11 cellular contexts compared by ENCODE assay signal in genomic region chr9:127844821-127845359, GRCh38. TPM values are rescaled to one million over a fixed set of nuclear protein-coding genes. Genes with fewer than 3 reads are reported as not detected.
DNase-seq lines count a peak whose midpoint lies in the region; ATAC-seq and TF ChIP-seq lines count a peak whose summit lies in the region.
"Had no signal": no experiment of that assay in that cellular context is flagged by ENCODE, and none has a peak within 500 bp of the region (broad histone marks: within the 10 kb centered on the region; RNA-seq: fewer than 3 reads in every experiment).

No MANE protein-coding gene starts in this region.

- H3K4me3 ChIP-seq in endodermal cell (ENCODE audit: low read length) = no peak overlapping the region
- no peak overlapping the region for H3K4me3 ChIP-seq in smooth muscle cell

- no peak overlapping the region for H3K9ac ChIP-seq in endodermal cell (ENCODE audit: extremely low read depth, low read length, poor library complexity, severe bottlenecking)
- H3K9ac ChIP-seq in smooth muscle cell (ENCODE audit: low read depth) = no peak overlapping the region

- H3K9me3 ChIP-seq in endodermal cell (ENCODE audit: control insufficient read depth, low read length) (peaks cover 11% of the 10 kb centered on the region), smooth muscle cell (replicated peaks; ENCODE audit: low read depth) (no peaks in the 10 kb centered on the region)

- H4K20me1 ChIP-seq in smooth muscle cell (ENCODE audit: low read depth) = no peaks in the 10 kb centered on the region

- H3K4me1 ChIP-seq in endodermal cell (ENCODE audit: control insufficient read depth, insufficient read depth, low read length) (no peaks in the 10 kb centered on the region), smooth muscle cell (ENCODE audit: low read depth) (no peaks in the 10 kb centered on the region)

- ATAC-seq in left lobe of liver = peak; percentile 35
- ATAC-seq in HG02840 (IDR thresholded peaks at IDR 0.05; ENCODE audit: low FRiP score, unreplicated experiment) = no peak
- ATAC-seq: activated CD8-positive, alpha-beta T cell treated with anti-CD3 and anti-CD28 coated beads, Interleukin-2, amount 10 ng/mL, durations not matched to agents 7 days and 5 days had no signal

- H3K36me3 ChIP-seq in endodermal cell (ENCODE audit: control insufficient read depth, insufficient read depth, low read length) (no peaks in the 10 kb centered on the region), smooth muscle cell (ENCODE audit: low read depth) (no peaks in the 10 kb centered on the region)

- H3K27ac ChIP-seq in endodermal cell (ENCODE audit: low read depth, low read length) (no peak overlapping the region), smooth muscle cell (ENCODE audit: low read depth) (peak overlapping the region; percentile 9)
- H3K27ac ChIP-seq: C4-2B had no signal

- peak overlapping the region; percentile 91 for H3K27ac Mint-ChIP-seq in HFFc6
- H3K27ac Mint-ChIP-seq in endodermal cell = peak overlapping the region; percentile 80
- H3K27ac Mint-ChIP-seq: activated CD8-positive, alpha-beta T cell treated with anti-CD3 and anti-CD28 coated beads, Interleukin-2, amount 10 ng/mL, durations not matched to agents 7 days and 5 days had no signal

- H3K4me2 ChIP-seq in smooth muscle cell = no peak overlapping the region

- TF ChIP-seq CTCF in HFFc6 (IDR thresholded peaks at IDR 0.05) (no peak), endodermal cell (conservative IDR thresholded peaks at IDR 0.05) (no peak), smooth muscle cell (IDR thresholded peaks at IDR 0.05; ENCODE audit: borderline replicate concordance, insufficient read depth, poor library complexity, severe bottlenecking) (no peak)

- peak overlapping the region; percentile 41; the same call in 1 of the 2 replicates for H3K4me3 Mint-ChIP-seq in HFFc6
- H3K4me3 Mint-ChIP-seq in endodermal cell = no peak overlapping the region
- H3K4me3 Mint-ChIP-seq: activated CD8-positive, alpha-beta T cell treated with anti-CD3 and anti-CD28 coated beads, Interleukin-2, amount 10 ng/mL, durations not matched to agents 7 days and 5 days had no signal

- H3K27me3 Mint-ChIP-seq in HFFc6 (ENCODE audit: insufficient read depth) (no peaks in the 10 kb centered on the region; the same call in 1 of the 2 replicates), endodermal cell (ENCODE audit: insufficient read depth) (no peaks in the 10 kb centered on the region)

- DNase-seq in HFFc6 (no peak), endodermal cell (peak; percentile 83), left lobe of liver (ENCODE audit: low spot score) (no peak), smooth muscle cell (lab: John Stamatoyannopoulos, UW; ENCODE audit: unreplicated experiment) (no peak), NCI-H2107 (lab: John Stamatoyannopoulos, UW) (no peak), DMS53 treated with DMSO at 0.1 percent for 48 hours (lab: John Stamatoyannopoulos, UW; ENCODE audit: unreplicated experiment) (no peak)
- no peak for DNase-seq in activated naive CD4-positive, alpha-beta T cell treated with anti-CD3 and anti-CD28 coated beads, Interleukin-2, amount 50 U/mL, for 16 hours
- DNase-seq: activated CD8-positive, alpha-beta T cell treated with anti-CD3 and anti-CD28 coated beads, Interleukin-2, amount 10 ng/mL, durations not matched to agents 7 days and 5 days; NCI-H69 had no signal

- WGBS in endodermal cell (ENCODE audit: insufficient coverage in 1 of 2, insufficient read length in 1 of 2), 2 experiments = 74 to 84% methylated on average over 14 to 16 of the region's 16 CpGs
- 56% methylated on average over 16 of the region's 16 CpGs for WGBS in smooth muscle cell (ENCODE audit: low lambda C conversion rate)

- H3K4me1 Mint-ChIP-seq in HFFc6 (ENCODE audit: low read depth) (peaks cover 38% of the 10 kb centered on the region), endodermal cell (no peaks in the 10 kb centered on the region)

- H3K27me3 ChIP-seq in endodermal cell (ENCODE audit: control insufficient read depth, insufficient read depth, low read length, poor library complexity, severe bottlenecking) (no peaks in the 10 kb centered on the region), smooth muscle cell (ENCODE audit: low read depth) (no peaks in the 10 kb centered on the region)

- H3K9me3 Mint-ChIP-seq in HFFc6 (peaks cover 17% of the 10 kb centered on the region), endodermal cell (peaks cover 16% of the 10 kb centered on the region)

- peaks cover 5% of the 10 kb centered on the region for H3F3A ChIP-seq in smooth muscle cell (ENCODE audit: low read depth)

- no peaks in the 10 kb centered on the region for H3K79me2 ChIP-seq in smooth muscle cell (ENCODE audit: low read depth)

- H3K36me3 Mint-ChIP-seq in HFFc6 (ENCODE audit: low read depth) (peaks cover 46% of the 10 kb centered on the region), endodermal cell (ENCODE audit: low read depth) (no peaks in the 10 kb centered on the region)

- H2AFZ ChIP-seq in smooth muscle cell (ENCODE audit: low read depth) = no peak overlapping the region

RNA-seq across cellular contexts. Expression of gene ENG, which starts 9.6 kb away (rescaled TPM):
- 100 to 1,000 TPM; 205 to 249 (median 227) TPM for total RNA-seq in HFFc6 (2021; fragmentation: NEBNext Ultra II Directional; extraction: Animal tissue kit (Norgen Biotek cat#: 25700))
- total RNA-seq in endodermal cell (1 to 10 TPM; 2.2 to 2.4 TPM), left lobe of liver (34.1 TPM), smooth muscle cell (11.1 and 12.6 TPM in 2 replicates)
- 1.2 TPM for polyA plus RNA-seq in endodermal cell (2013, experiment 1 of 2)
- polyA plus RNA-seq in endodermal cell (2013, experiment 2 of 2) = 0.95 TPM
- 42.4 and 54.1 TPM in 2 replicates for polyA plus RNA-seq in smooth muscle cell

RNA-seq across cellular contexts. Expression of gene AK1, which starts 32.6 kb away (rescaled TPM):
- total RNA-seq in HFFc6 (2021; fragmentation: NEBNext Ultra II Directional; extraction: Animal tissue kit (Norgen Biotek cat#: 25700)) = 100 to 1,000 TPM; 109 to 130 (median 124) TPM
- total RNA-seq in endodermal cell (10 to 100 TPM; 19.0 to 22.8 TPM), left lobe of liver (42.6 TPM), smooth muscle cell (22.2 and 52.4 TPM in 2 replicates)
- 58.2 TPM for polyA plus RNA-seq in endodermal cell (2013, experiment 1 of 2)
- polyA plus RNA-seq in endodermal cell (2013, experiment 2 of 2) = 50.8 TPM
- polyA plus RNA-seq in smooth muscle cell = 97.8 and 115 TPM in 2 replicates

RNA-seq across cellular contexts. Expression of gene FPGS, which starts 42.2 kb away (rescaled TPM):
- total RNA-seq in HFFc6 (2021; fragmentation: NEBNext Ultra II Directional; extraction: Animal tissue kit (Norgen Biotek cat#: 25700)) = 10 to 100 TPM; 51.9 to 69.2 (median 62.7) TPM
- total RNA-seq in endodermal cell (10 to 100 TPM; 75.2 to 76.4 TPM), left lobe of liver (82.9 TPM), smooth muscle cell (9.2 and 12.9 TPM in 2 replicates)
- 46.4 TPM for polyA plus RNA-seq in endodermal cell (2013, experiment 1 of 2)
- polyA plus RNA-seq in endodermal cell (2013, experiment 2 of 2) = 42.8 TPM
- polyA plus RNA-seq in smooth muscle cell = 26.2 and 34.9 TPM in 2 replicates

RNA-seq across cellular contexts. Expression of gene ST6GALNAC6, which starts 54.5 kb away (rescaled TPM):
- 10 to 100 TPM; 29.3 to 40.6 (median 34.2) TPM for total RNA-seq in HFFc6 (2021; fragmentation: NEBNext Ultra II Directional; extraction: Animal tissue kit (Norgen Biotek cat#: 25700))
- total RNA-seq in endodermal cell (10 to 100 TPM; 42.3 to 44.2 TPM), left lobe of liver (35.2 TPM), smooth muscle cell (34.3 and 36.4 TPM in 2 replicates)
- 25.4 TPM for polyA plus RNA-seq in endodermal cell (2013, experiment 1 of 2)
- polyA plus RNA-seq in endodermal cell (2013, experiment 2 of 2) = 26.0 TPM
- polyA plus RNA-seq in smooth muscle cell = 48.8 and 65.8 TPM in 2 replicates

RNA-seq across cellular contexts. Expression of gene CDK9, which starts 59.1 kb away (rescaled TPM):
- 10 to 100 TPM; 52.0 to 61.3 (median 56.2) TPM for total RNA-seq in HFFc6 (2021; fragmentation: NEBNext Ultra II Directional; extraction: Animal tissue kit (Norgen Biotek cat#: 25700))
- total RNA-seq in endodermal cell (100 to 1,000 TPM in 1 of 2 donors, 10 to 100 TPM in 1; 97.1 to 101 TPM), left lobe of liver (55.5 TPM), smooth muscle cell (38.2 and 48.0 TPM in 2 replicates)
- 58.2 TPM for polyA plus RNA-seq in endodermal cell (2013, experiment 1 of 2)
- polyA plus RNA-seq in endodermal cell (2013, experiment 2 of 2) = 58.0 TPM
- polyA plus RNA-seq in smooth muscle cell = 61.4 and 68.6 TPM in 2 replicates
